32 cellular contexts compared by ENCODE assay signal in the genomic region with DNA sequence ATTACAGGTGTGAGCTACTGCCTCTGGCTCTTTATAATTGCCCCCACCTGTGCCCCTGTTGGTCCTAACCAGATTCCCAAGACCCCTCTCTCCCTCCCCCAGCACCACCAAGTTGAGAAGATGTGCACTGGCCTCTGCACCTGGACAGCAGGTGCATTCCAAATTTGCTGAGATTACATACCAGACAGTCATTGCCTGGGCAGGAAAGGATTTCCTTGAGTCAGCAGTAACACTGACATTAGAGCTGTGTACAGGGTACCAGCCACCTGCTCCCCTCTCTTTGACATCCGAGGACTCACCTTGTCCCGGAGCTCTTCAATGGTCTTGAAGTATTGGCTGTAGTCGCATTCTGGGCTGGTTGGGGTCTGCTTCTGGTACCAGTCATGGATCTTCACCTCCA. TPM values are rescaled to one million over a fixed set of nuclear protein-coding genes. Genes with fewer than 3 reads are reported as not detected.
DNase-seq lines count a peak whose midpoint lies in the region; ATAC-seq and TF ChIP-seq lines count a peak whose summit lies in the region.
"Had no signal": no experiment of that assay in that cellular context is flagged by ENCODE, and none has a peak within 500 bp of the region (broad histone marks: within the 10 kb centered on the region; RNA-seq: fewer than 3 reads in every experiment).

No MANE protein-coding gene starts in this region.

- peak overlapping the region; percentile 95; the same call in 1 of the 2 replicates for H3K27ac ChIP-seq in PC-9
- no peak overlapping the region for H3K27ac ChIP-seq in thymus (ENCODE audit: low read depth)
- H3K27ac ChIP-seq in gastrocnemius medialis = no peak overlapping the region
- no peak overlapping the region for H3K27ac ChIP-seq in thyroid gland
- H3K27ac ChIP-seq: spleen, thoracic aorta, vagina had no signal

- peaks cover 51% of the 10 kb centered on the region for H3F3A ChIP-seq in PC-9 (ENCODE audit: insufficient read depth, low read depth)

- CTCF ChIA-PET in PC-9 (lab: Charles Lee) = interaction anchor here (0.7 kb wide), 1 partner anchor 267 kb away, joined by 6 read pairs; no protein-coding TSS in a partner anchor

- H3K4me1 ChIP-seq in PC-9 (replicated peaks; ENCODE audit: insufficient read depth) (peaks cover 61% of the 10 kb centered on the region), thymus (ENCODE audit: control insufficient read depth, insufficient read depth, low read length) (no peaks in the 10 kb centered on the region), gastrocnemius medialis (no peaks in the 10 kb centered on the region), thyroid gland (no peaks in the 10 kb centered on the region)

- TF ChIP-seq CTCF in PC-9 (conservative IDR thresholded peaks at IDR 0.05) (no peak), epithelial cell of esophagus (IDR thresholded peaks at IDR 0.05; ENCODE audit: insufficient read depth, low read depth, low read length, missing control alignments) (no peak), gastrocnemius medialis (IDR thresholded peaks at IDR 0.05 in 4 of 5, conservative IDR thresholded peaks at IDR 0.05 in 1 of 5) (no peak), thyroid gland (IDR thresholded peaks at IDR 0.05) (no peak)

- in situ Hi-C loops in gastrocnemius medialis (cut with MboI; ENCODE audit: low sequenced_read_pairs in 4 of 4) = no loop called here

- POLR2A ChIA-PET in PC-9 (lab: Charles Lee; ENCODE audit: unreplicated experiment) = interaction anchor here (0.6 kb wide), 1 partner anchor 10 kb away, joined by 3 read pairs; a partner anchor contains a TSS

- no peak for ATAC-seq in gastrocnemius medialis
- ATAC-seq: activated T-cell treated with anti-CD3 and anti-CD28 coated beads, Interleukin-2, amount 50 U/mL, for 4 hours; right cardiac atrium; Right ventricle myocardium inferior; SK-N-SH treated with all-trans-retinoic acid at 6 μM for 48 hours had no signal

- H3K27me3 ChIP-seq in PC-9 (ENCODE audit: insufficient read depth, low read depth) (no peaks in the 10 kb centered on the region), thymus (ENCODE audit: control insufficient read depth, insufficient read depth) (no peaks in the 10 kb centered on the region), gastrocnemius medialis (peaks cover 0 to 10% (median 0%) of the 10 kb centered on the region in 3 donors), thyroid gland (no peaks in the 10 kb centered on the region)
- H3K27me3 ChIP-seq: vagina had no signal

- H3K79me2 ChIP-seq in PC-9 (ENCODE audit: low read depth) = peaks cover 19% of the 10 kb centered on the region; the same call in 1 of the 2 replicates

- TF ChIP-seq POLR2A in gastrocnemius medialis (IDR thresholded peaks at IDR 0.05) = no peak
- no peak for TF ChIP-seq POLR2A in thyroid gland (IDR thresholded peaks at IDR 0.05)

- intact Hi-C loops in PC-9 (cut with micrococcal nuclease; ENCODE audit: unreplicated experiment) = no loop called here
- intact Hi-C loops in gastrocnemius medialis (cut with DNase I; ENCODE audit: low total_unique reads) = no loop called here
- intact Hi-C loops in thyroid gland (cut with DNase I) = no loop called here

- H3K36me3 ChIP-seq in PC-9 (ENCODE audit: low read depth) (peaks cover 3% of the 10 kb centered on the region), thymus (ENCODE audit: control insufficient read depth, insufficient read depth) (no peaks in the 10 kb centered on the region), gastrocnemius medialis (no peaks in the 10 kb centered on the region), thyroid gland (no peaks in the 10 kb centered on the region)
- H3K36me3 ChIP-seq: spleen, thoracic aorta, vagina had no signal

- H4K20me1 ChIP-seq in PC-9 (ENCODE audit: insufficient read depth) = 0 out of 2 replicates have a peak, but pooled peaks cover under 1% of the 10 kb centered on the region

- peak overlapping the region; percentile 36; the same call in 1 of the 2 replicates for H3K4me3 ChIP-seq in PC-9
- peak overlapping the region; percentile 79 for H3K4me3 ChIP-seq in epithelial cell of esophagus (ENCODE audit: low read length)
- H3K4me3 ChIP-seq in thymus (ENCODE audit: low read length) = peak overlapping the region; percentile 12
- no peak overlapping the region for H3K4me3 ChIP-seq in gastrocnemius medialis
- H3K4me3 ChIP-seq in thyroid gland (replicated peaks in 1 of 3) = no peak overlapping the region
- H3K4me3 ChIP-seq: spleen, thoracic aorta had no signal

- no peaks in the 10 kb centered on the region for H3K9me2 ChIP-seq in PC-9 (ENCODE audit: insufficient read depth)

- WGBS in thymus = 91% methylated on average over 3 of the region's 3 CpGs
- WGBS in thyroid gland, 2 donors = 87 to 100% methylated on average over 3 of the region's 3 CpGs

- H2AFZ ChIP-seq in PC-9 = no peak overlapping the region

- no peaks in the 10 kb centered on the region for H3K9me3 ChIP-seq in PC-9 (ENCODE audit: insufficient read depth, low read depth)
- H3K9me3 ChIP-seq in thymus (ENCODE audit: control insufficient read depth) = no peaks in the 10 kb centered on the region
- no peaks in the 10 kb centered on the region for H3K9me3 ChIP-seq in gastrocnemius medialis
- no peaks in the 10 kb centered on the region for H3K9me3 ChIP-seq in thyroid gland
- H3K9me3 ChIP-seq: spleen, thoracic aorta, vagina had no signal

- peak overlapping the region; percentile 69 for H3K4me2 ChIP-seq in PC-9

- peak; percentile 37 for DNase-seq in NCI-H510A treated with DMSO at 0.1 percent for 48 hours (lab: John Stamatoyannopoulos, UW)
- DNase-seq in NCI-H510A (lab: John Stamatoyannopoulos, UW) = no peak
- peak in 1 of 2 experiments; percentile 32 for DNase-seq in PC-9
- peak; percentile 56 for DNase-seq in epithelial cell of esophagus (ENCODE audit: low read depth)
- no peak for DNase-seq in gastrocnemius medialis
- DNase-seq in thyroid gland = no peak
- DNase-seq in NOMO-1 (lab: John Stamatoyannopoulos, UW; ENCODE audit: unreplicated experiment in 2 of 2) = no peak
- DNase-seq: activated CD4-positive, CD25-positive, alpha-beta regulatory T cell; activated naive CD4-positive, alpha-beta T cell; activated T-cell treated with anti-CD3 and anti-CD28 coated beads, Interleukin-2, amount 50 U/mL, for 4 hours; CD4-positive, alpha-beta memory T cell; central memory CD4-positive, alpha-beta T cell; cortex of kidney; DMS 273 treated with DMSO at 0.1 percent for 48 hours; effector memory CD4-positive, alpha-beta T cell; foreskin fibroblast; head of caudate nucleus; islet precursor cell; Karpas-422; MV-4-11; NCI-H1694 treated with DMSO at 0.1 percent for 48 hours; right cardiac atrium; spleen; stimulated activated CD4-positive, alpha-beta T cell treated with anti-CD3 and anti-CD28 coated beads, Interleukin-2, amount 100 ng/mL, for 24 hours had no signal

- no TSS peak for BruUV-seq in PC-9 (replicated peaks; lab: Mats Ljungman, UMichigan)

RNA-seq across cellular contexts. Expression of a gene that starts 0.7 kb away (rescaled TPM):
- total RNA-seq in PC-9 (2021) (41.9 and 49.9 TPM in 2 replicates), gastrocnemius medialis (not detected), thyroid gland (under 1 TPM in 1 of 4 donors, not detected in 3; 0.93 TPM)
- polyA plus RNA-seq in thymus = 831 TPM
- total RNA-seq: activated T-cell treated with anti-CD3 and anti-CD28 coated beads, Interleukin-2, amount 50 U/mL, for 4 hours; CD4-positive, alpha-beta memory T cell; liver; Right ventricle myocardium inferior; spleen had no signal
- polyA plus RNA-seq: CD4-positive, alpha-beta memory T cell; right cardiac atrium had no signal

RNA-seq across cellular contexts. Expression of a gene that starts 10.1 kb away (rescaled TPM):
- total RNA-seq in PC-9 (2021) (1,811 and 2,277 TPM in 2 replicates), gastrocnemius medialis (10 to 100 TPM in 1 of 4 donors, 1 to 10 TPM in 1, under 1 TPM in 1, not detected in 1; 0.53 to 11.0 (median 3.6) TPM), thyroid gland (10 to 100 TPM; 18.3 to 41.4 (median 28.6) TPM)
- 758 TPM for polyA plus RNA-seq in thymus
- total RNA-seq: CD4-positive, alpha-beta memory T cell had no signal
- polyA plus RNA-seq: CD4-positive, alpha-beta memory T cell had no signal

RNA-seq across cellular contexts. Expression of a gene that starts 12.6 kb away (rescaled TPM):
- total RNA-seq in PC-9 (2021) (606 and 1,548 TPM in 2 replicates), gastrocnemius medialis (not detected), thyroid gland (under 1 TPM in 1 of 4 donors, not detected in 3; 0.83 TPM)
- 75.9 TPM for polyA plus RNA-seq in thymus
- total RNA-seq: activated T-cell treated with anti-CD3 and anti-CD28 coated beads, Interleukin-2, amount 50 U/mL, for 4 hours; CD4-positive, alpha-beta memory T cell; right cardiac atrium; Right ventricle myocardium inferior; spleen had no signal
- polyA plus RNA-seq: CD4-positive, alpha-beta memory T cell had no signal

RNA-seq across cellular contexts. Expression of a gene that starts 28.3 kb away (rescaled TPM):
- not detected in 2 replicates for total RNA-seq in PC-9 (2021)
- 3.5 TPM for polyA plus RNA-seq in thymus
- not detected for total RNA-seq in gastrocnemius medialis
- not detected for total RNA-seq in thyroid gland
- total RNA-seq: activated T-cell treated with anti-CD3 and anti-CD28 coated beads, Interleukin-2, amount 50 U/mL, for 4 hours; CD4-positive, alpha-beta memory T cell; esophagus mucosa; mesothelial cell of epicardium; right cardiac atrium; Right ventricle myocardium inferior; thoracic aorta; vagina had no signal
- polyA plus RNA-seq: CD4-positive, alpha-beta memory T cell; liver; right cardiac atrium had no signal

RNA-seq across cellular contexts. Expression of a gene that starts 37.1 kb away (rescaled TPM):
- not detected in 2 replicates for total RNA-seq in PC-9 (2021)
- polyA plus RNA-seq in thymus = 0.21 TPM
- total RNA-seq in gastrocnemius medialis = not detected
- not detected for total RNA-seq in thyroid gland
- total RNA-seq: activated T-cell treated with anti-CD3 and anti-CD28 coated beads, Interleukin-2, amount 50 U/mL, for 4 hours; CD4-positive, alpha-beta memory T cell; esophagus mucosa; liver; mesothelial cell of epicardium; right cardiac atrium; Right ventricle myocardium inferior; thoracic aorta; vagina had no signal
- polyA plus RNA-seq: CD4-positive, alpha-beta memory T cell; liver; right cardiac atrium had no signal

Comparison
In these comparisons a context has a peak if more than half of its experiments do, and no peak if none do; other contexts are left out.
1. DNase-seq: peak in NCI-H510A treated with DMSO at 0.1 percent for 48 hours (single experiment) and epithelial cell of esophagus (single experiment); none in NCI-H510A (single experiment), gastrocnemius medialis (0 of 2), thyroid gland (0 of 2) and NOMO-1 (0 of 2).
2. H3K4me3 ChIP-seq: peak in PC-9 (single experiment), epithelial cell of esophagus (single experiment) and thymus (single experiment); none in gastrocnemius medialis (0 of 4) and thyroid gland (0 of 3).
3. RNA of a gene that starts 0.7 kb away (total RNA-seq): 41.9 to 49.9 TPM in PC-9; not detected in gastrocnemius medialis and 0.93 TPM in thyroid gland; every median in the first group is over 10 times any median in the second.
4. RNA of a gene that starts 10.1 kb away (total RNA-seq): 1,811 to 2,277 TPM in PC-9; 18.3 to 41.4 TPM in thyroid gland and 0.53 to 11.0 TPM in gastrocnemius medialis; every median in the first group is over 10 times any median in the second.
5. RNA of a gene that starts 12.6 kb away (total RNA-seq): 606 to 1,548 TPM in PC-9; not detected in gastrocnemius medialis and 0.83 TPM in thyroid gland; every median in the first group is over 100 times any median in the second.